ENCODE assay signal across 8 cellular contexts in the genomic region with DNA sequence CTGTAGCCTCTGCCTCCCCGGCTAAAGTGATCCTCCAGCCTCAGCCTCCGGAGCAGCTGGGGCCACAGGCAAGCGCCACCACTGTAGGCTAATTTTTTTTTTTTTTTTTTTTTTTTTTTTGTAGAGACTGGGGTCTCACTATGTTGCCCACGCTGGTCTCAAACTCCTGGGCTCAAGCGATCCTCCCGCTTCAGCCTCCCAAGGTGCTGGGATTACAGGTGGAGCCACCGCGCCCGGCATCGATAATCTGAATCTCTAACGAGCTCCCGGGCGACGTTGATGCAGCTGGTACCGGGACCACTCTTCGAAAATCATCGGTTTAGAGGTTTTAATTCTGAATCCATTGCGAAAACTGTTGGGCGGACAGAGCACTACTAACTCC. TPM values are rescaled to one million over a fixed set of nuclear protein-coding genes. Genes with fewer than 3 reads are reported as not detected.
DNase-seq lines count a peak whose midpoint lies in the region; ATAC-seq and TF ChIP-seq lines count a peak whose summit lies in the region.

No MANE protein-coding gene starts in this region.

- H3K4me1 ChIP-seq in muscle layer of colon (ENCODE audit: insufficient read depth, low read length): peaks cover 20% of the 10 kb centered on the region

- H3K4me3 ChIP-seq in GM06990 (replicated peaks; ENCODE audit: low read depth, low read length) (peak overlapping the region; percentile 94), HL-60 (replicated peaks; ENCODE audit: insufficient read depth, low read length) (peak overlapping the region; percentile 58), muscle layer of colon (ENCODE audit: low read depth in 1 of 2, low read length in 2 of 2) (peak overlapping the region; percentile 95 to 100)

- H3K9ac ChIP-seq in muscle layer of colon (ENCODE audit: low read length): no peak overlapping the region

- DNase-seq in GM06990 (ENCODE audit: extremely low read depth, insufficient read length) (no peak), HL-60 (ENCODE audit: low read depth in 1 of 2, low spot score in 1 of 2) (no peak), caudate nucleus (lab: John Stamatoyannopoulos, UW) (peak in 1 of 61 donors; percentile 23), sciatic nerve (ENCODE audit: low spot score) (no peak), NCI-H774 (lab: John Stamatoyannopoulos, UW) (no peak), NOMO-1 treated with dmso at 0.1 percent for 144 hours (lab: John Stamatoyannopoulos, UW; ENCODE audit: unreplicated experiment) (no peak), COLO829 (ENCODE audit: low spot score) (no peak)

- intact Hi-C loops in sciatic nerve (cut with DNase I): no loop called here

- no peaks in the 10 kb centered on the region for H3K9me3 ChIP-seq in muscle layer of colon (ENCODE audit: low read length)

- H3K27me3 ChIP-seq in GM06990 (replicated peaks; ENCODE audit: control insufficient read depth, insufficient read depth, low read length) (no peaks in the 10 kb centered on the region), HL-60 (ENCODE audit: insufficient read depth, poor library complexity, severe bottlenecking) (no peaks in the 10 kb centered on the region), muscle layer of colon (ENCODE audit: control insufficient read depth in 1 of 2, insufficient read depth in 2 of 2, low read length in 2 of 2) (no peaks in the 10 kb centered on the region)

- H3K27ac ChIP-seq in HL-60 (replicated peaks) (peak overlapping the region; percentile 90), caudate nucleus (ENCODE audit: low read depth, low read length) (peak overlapping the region; percentile 96), muscle layer of colon (ENCODE audit: low read depth, low read length) (peak overlapping the region; percentile 95)

- no peak for TF ChIP-seq CTCF in GM06990 (IDR thresholded peaks at IDR 0.05; ENCODE audit: insufficient read depth, low read length, poor library complexity, severe bottlenecking)
- no peak for TF ChIP-seq CTCF in HL-60 (IDR thresholded peaks at IDR 0.05; ENCODE audit: insufficient read depth, low read length)

- no peak for ATAC-seq in sciatic nerve

- H3K36me3 ChIP-seq in GM06990 (ENCODE audit: control insufficient read depth, insufficient read depth, low read length) (no peaks in the 10 kb centered on the region), muscle layer of colon (ENCODE audit: insufficient read depth, low read length) (no peaks in the 10 kb centered on the region)

RNA-seq across cellular contexts. Expression of a gene that starts 0.5 kb away (rescaled TPM):
- total RNA-seq in sciatic nerve: 32.6 TPM
